2 cellular contexts compared by ENCODE assay signal in the genomic region with DNA sequence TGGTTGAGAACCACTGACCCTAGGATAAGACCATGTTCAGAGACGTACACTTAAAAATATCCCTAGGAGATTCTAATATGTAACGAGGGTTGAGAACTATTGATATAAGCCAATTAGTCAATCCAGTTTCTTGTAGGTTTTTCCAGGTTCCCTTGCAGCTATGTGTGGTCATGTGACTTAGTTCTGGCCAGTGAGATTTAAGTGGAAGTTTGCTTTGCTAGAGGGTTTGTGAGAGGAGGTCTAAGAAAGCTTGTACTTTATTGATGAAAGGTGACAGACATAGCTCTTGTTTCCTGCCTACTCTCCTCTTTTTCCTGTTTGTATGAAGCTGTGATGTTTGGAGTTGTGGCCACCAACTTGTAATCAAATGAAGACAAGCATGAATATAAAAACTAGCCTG.
A peak's percentile ranks its signal among the peaks of the same experiment; 100 is the strongest.
TF ChIP-seq lines count a peak whose summit lies in the region.

No MANE protein-coding gene starts in this region.

TF ChIP-seq in IMR-90, 13 proteins besides CTCF, POLR2A, EP300 and RAD21:
- TF ChIP-seq BHLHE40 (IDR thresholded peaks at IDR 0.05; ENCODE audit: low read depth, low read length) (no peak), USF2 (IDR thresholded peaks at IDR 0.05; ENCODE audit: low read depth, low read length) (0 out of 2 replicates have a peak, but pooled peaks have one; percentile 4), MAZ (IDR thresholded peaks at IDR 0.05; ENCODE audit: borderline replicate concordance, low read depth, low read length) (no peak), RFX5 (IDR thresholded peaks at IDR 0.05; ENCODE audit: low read depth, low read length) (no peak)

TF ChIP-seq in GM12878, 131 proteins besides CTCF, POLR2A, EP300 and RAD21:
- TF ChIP-seq IRF4 (IDR thresholded peaks at IDR 0.05; ENCODE audit: low read depth, low read length) (no peak), RAD51 (IDR thresholded peaks at IDR 0.05) (peak; percentile 76), HDAC2 (IDR thresholded peaks at IDR 0.05) (no peak), BHLHE40 (IDR thresholded peaks at IDR 0.05; ENCODE audit: borderline replicate concordance in 1 of 2, low read depth in 2 of 2, low read length in 1 of 2) (peak in 1 of 2 experiments; percentile 25; a peak in 1 of 4 replicates)
